3 cellular contexts compared by ENCODE assay signal in genomic region chr3:129917423-129918007, GRCh38.
TF ChIP-seq lines count a peak whose summit lies in the region.

No MANE protein-coding gene starts in this region.

TF ChIP-seq in HCT116, 20 proteins besides CTCF, POLR2A, EP300 and RAD21:
- no peak for TF ChIP-seq YY1 (IDR thresholded peaks at IDR 0.05; ENCODE audit: extremely low read depth, insufficient replicate concordance, low read depth, low read length)
- no peak for TF ChIP-seq ZFX (IDR thresholded peaks at IDR 0.05)
- TF ChIP-seq CBX3 (IDR thresholded peaks at IDR 0.05; ENCODE audit: low read depth) = peak; percentile 97

TF ChIP-seq in Ishikawa, 13 proteins besides CTCF, POLR2A, EP300 and RAD21:
- TF ChIP-seq TCF12 (IDR thresholded peaks at IDR 0.05; ENCODE audit: low read depth) (0 out of 2 replicates have a peak, but pooled peaks have one; percentile 26), CEBPB (IDR thresholded peaks at IDR 0.05) (no peak)
- TF ChIP-seq, protein P1, sequence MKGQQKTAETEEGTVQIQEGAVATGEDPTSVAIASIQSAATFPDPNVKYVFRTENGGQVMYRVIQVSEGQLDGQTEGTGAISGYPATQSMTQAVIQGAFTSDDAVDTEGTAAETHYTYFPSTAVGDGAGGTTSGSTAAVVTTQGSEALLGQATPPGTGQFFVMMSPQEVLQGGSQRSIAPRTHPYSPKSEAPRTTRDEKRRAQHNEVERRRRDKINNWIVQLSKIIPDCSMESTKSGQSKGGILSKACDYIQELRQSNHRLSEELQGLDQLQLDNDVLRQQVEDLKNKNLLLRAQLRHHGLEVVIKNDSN (IDR thresholded peaks at IDR 0.05) = peak; percentile 57

TF ChIP-seq in K562, 482 proteins besides CTCF, POLR2A, EP300 and RAD21:
- TF ChIP-seq CBFA2T2 (conservative IDR thresholded peaks at IDR 0.05) = 0 out of 2 replicates have a peak, but pooled peaks have one; percentile 5
- no peak for TF ChIP-seq ARHGAP35 (IDR thresholded peaks at IDR 0.05; ENCODE audit: partially characterized antibody)
- no peak for TF ChIP-seq ZNF24 (IDR thresholded peaks at IDR 0.05)
- TF ChIP-seq CBX5 (IDR thresholded peaks at IDR 0.05; ENCODE audit: borderline replicate concordance, low read depth) = peak; percentile 95
- TF ChIP-seq TRIM28 (IDR thresholded peaks at IDR 0.05) = peak; percentile 98
- TF ChIP-seq XRCC3 (IDR thresholded peaks at IDR 0.05) = peak; percentile 86; the same call in 1 of the 2 replicates
- no peak for TF ChIP-seq HNRNPUL1 (IDR thresholded peaks at IDR 0.05; ENCODE audit: low read length)
- peak in 1 of 2 experiments; percentile 98; a peak in 2 of 3 replicates for TF ChIP-seq CBX3 (IDR thresholded peaks at IDR 0.05; ENCODE audit: borderline replicate concordance in 1 of 2, low read length in 2 of 2)
- TF ChIP-seq, protein P2, sequence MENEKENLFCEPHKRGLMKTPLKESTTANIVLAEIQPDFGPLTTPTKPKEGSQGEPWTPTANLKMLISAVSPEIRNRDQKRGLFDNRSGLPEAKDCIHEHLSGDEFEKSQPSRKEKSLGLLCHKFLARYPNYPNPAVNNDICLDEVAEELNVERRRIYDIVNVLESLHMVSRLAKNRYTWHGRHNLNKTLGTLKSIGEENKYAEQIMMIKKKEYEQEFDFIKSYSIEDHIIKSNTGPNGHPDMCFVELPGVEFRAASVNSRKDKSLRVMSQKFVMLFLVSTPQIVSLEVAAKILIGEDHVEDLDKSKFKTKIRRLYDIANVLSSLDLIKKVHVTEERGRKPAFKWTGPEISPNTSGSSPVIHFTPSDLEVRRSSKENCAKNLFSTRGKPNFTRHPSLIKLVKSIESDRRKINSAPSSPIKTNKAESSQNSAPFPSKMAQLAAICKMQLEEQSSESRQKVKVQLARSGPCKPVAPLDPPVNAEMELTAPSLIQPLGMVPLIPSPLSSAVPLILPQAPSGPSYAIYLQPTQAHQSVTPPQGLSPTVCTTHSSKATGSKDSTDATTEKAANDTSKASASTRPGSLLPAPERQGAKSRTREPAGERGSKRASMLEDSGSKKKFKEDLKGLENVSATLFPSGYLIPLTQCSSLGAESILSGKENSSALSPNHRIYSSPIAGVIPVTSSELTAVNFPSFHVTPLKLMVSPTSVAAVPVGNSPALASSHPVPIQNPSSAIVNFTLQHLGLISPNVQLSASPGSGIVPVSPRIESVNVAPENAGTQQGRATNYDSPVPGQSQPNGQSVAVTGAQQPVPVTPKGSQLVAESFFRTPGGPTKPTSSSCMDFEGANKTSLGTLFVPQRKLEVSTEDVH (IDR thresholded peaks at IDR 0.05; ENCODE audit: low read depth, partially characterized antibody) = no peak
- TF ChIP-seq POLR2AphosphoS2 (IDR thresholded peaks at IDR 0.05; ENCODE audit: low read length) = no peak
- no peak for TF ChIP-seq ZSCAN32 (CRISPR knock-in tag; IDR thresholded peaks at IDR 0.05)
- no peak for TF ChIP-seq GATAD2A (IDR thresholded peaks at IDR 0.05)
- TF ChIP-seq ZHX1 (conservative IDR thresholded peaks at IDR 0.05; ENCODE audit: low read length) = no peak
- TF ChIP-seq TAF9B (IDR thresholded peaks at IDR 0.05; ENCODE audit: partially characterized antibody) = no peak
- peak; percentile 85; the same call in 1 of the 2 replicates for TF ChIP-seq CBX1 (IDR thresholded peaks at IDR 0.05; ENCODE audit: low read depth)
- TF ChIP-seq TRIM24 (IDR thresholded peaks at IDR 0.05) = peak in 1 of 2 experiments; percentile 74; a peak in 2 of 4 replicates
- TF ChIP-seq ZNF280A (IDR thresholded peaks at IDR 0.05; ENCODE audit: low read depth, partially characterized antibody) = peak; percentile 99
- TF ChIP-seq ZNF165 (CRISPR knock-in tag; IDR thresholded peaks at IDR 0.05; ENCODE audit: borderline replicate concordance) = no peak
- peak; percentile 16; the same call in 1 of the 2 replicates for TF ChIP-seq RFX1 (IDR thresholded peaks at IDR 0.05)
- no peak for TF ChIP-seq HDAC6 (IDR thresholded peaks at IDR 0.05; ENCODE audit: low read depth, low read length)
- no peak for TF ChIP-seq EZH2 (IDR thresholded peaks at IDR 0.05; ENCODE audit: borderline replicate concordance, low read depth, low read length)
- peak; percentile 93 for TF ChIP-seq ZNF561 (CRISPR knock-in tag; conservative IDR thresholded peaks at IDR 0.05)
- no peak for TF ChIP-seq ERF (CRISPR knock-in tag; IDR thresholded peaks at IDR 0.05)
- peak; percentile 82 for TF ChIP-seq TFE3 (CRISPR knock-in tag; IDR thresholded peaks at IDR 0.05)
- no peak for TF ChIP-seq MGA (IDR thresholded peaks at IDR 0.05)
- TF ChIP-seq ZNF282 (CRISPR knock-in tag; IDR thresholded peaks at IDR 0.05) = no peak
- peak; percentile 85 for TF ChIP-seq ZEB2 (IDR thresholded peaks at IDR 0.05)
